8 cellular contexts compared by ENCODE assay signal in genomic region chr7:13262929-13263530, GRCh38.
DNase-seq lines count a peak whose midpoint lies in the region; ATAC-seq and TF ChIP-seq lines count a peak whose summit lies in the region.

No MANE protein-coding gene starts in this region.

- no peak overlapping the region for H3K27ac ChIP-seq in OCI-LY7 (ENCODE audit: low read depth, low read length, poor library complexity, severe bottlenecking)
- H3K27ac ChIP-seq in naive thymus-derived CD4-positive, alpha-beta T cell (ENCODE audit: low read depth, low read length): no peak overlapping the region

- no peaks in the 10 kb centered on the region for H3K9me2 ChIP-seq in OCI-LY7 (ENCODE audit: insufficient read depth, low read length)

- H3K79me2 ChIP-seq in OCI-LY7 (ENCODE audit: insufficient read depth, low read depth, low read length): no peaks in the 10 kb centered on the region

- no peaks in the 10 kb centered on the region for H3K36me3 ChIP-seq in OCI-LY7 (ENCODE audit: insufficient read depth, low read length)
- H3K36me3 ChIP-seq in naive thymus-derived CD4-positive, alpha-beta T cell (ENCODE audit: control insufficient read depth in 2 of 3, insufficient read depth in 3 of 3, low read length in 3 of 3): no peaks in the 10 kb centered on the region

- intact Hi-C loops in OCI-LY7 (cut with micrococcal nuclease; ENCODE audit: unreplicated experiment): loop anchor here (2.0 kb wide), 2 partner anchors 624 to 738 kb away; no protein-coding TSS in a partner anchor
- intact Hi-C loops in naive thymus-derived CD4-positive, alpha-beta T cell (cut with micrococcal nuclease): loop anchor here (1.0 to 2.0 kb wide), 7 partner anchors 576 to 874 kb away; partner anchors contain the start of gene ARL4A (in 2 of the 2)
- intact Hi-C loops in activated naive CD4-positive, alpha-beta T cell treated with anti-CD3 and anti-CD28 coated beads for 36 hours (cut with micrococcal nuclease): loop anchor here (1.0 kb wide), 3 partner anchors 576 to 738 kb away; partner anchors contain the start of gene ARL4A

- no peak overlapping the region for H3K4me2 ChIP-seq in OCI-LY7 (ENCODE audit: low read length)

- peaks cover 1% of the 10 kb centered on the region for H3K27me3 Mint-ChIP-seq in endothelial cell (ENCODE audit: unreplicated experiment)
- peaks cover 0 to 11% (median 5%) of the 10 kb centered on the region in 5 donors for H3K27me3 Mint-ChIP-seq in naive thymus-derived CD4-positive, alpha-beta T cell
- H3K27me3 Mint-ChIP-seq in activated naive CD4-positive, alpha-beta T cell treated with anti-CD3 and anti-CD28 coated beads for 36 hours (ENCODE audit: low read depth): peaks cover 2% of the 10 kb centered on the region

- H3K4me3 Mint-ChIP-seq in endothelial cell (ENCODE audit: unreplicated experiment): no peak overlapping the region
- H3K4me3 Mint-ChIP-seq in naive thymus-derived CD4-positive, alpha-beta T cell: no peak overlapping the region
- H3K4me3 Mint-ChIP-seq in activated naive CD4-positive, alpha-beta T cell treated with anti-CD3 and anti-CD28 coated beads for 36 hours: no peak overlapping the region

- H3K4me1 Mint-ChIP-seq in endothelial cell (ENCODE audit: unreplicated experiment): peaks cover 3% of the 10 kb centered on the region
- no peaks in the 10 kb centered on the region for H3K4me1 Mint-ChIP-seq in naive thymus-derived CD4-positive, alpha-beta T cell
- H3K4me1 Mint-ChIP-seq in activated naive CD4-positive, alpha-beta T cell treated with anti-CD3 and anti-CD28 coated beads for 36 hours (ENCODE audit: low read depth): no peaks in the 10 kb centered on the region

- DNase-seq in EL (peak; percentile 35), OCI-LY7 (ENCODE audit: low spot score) (peak; percentile 26), endothelial cell (ENCODE audit: low spot score) (no peak), nucleus accumbens (lab: John Stamatoyannopoulos, UW) (no peak)
- DNase-seq in naive thymus-derived CD4-positive, alpha-beta T cell: peak in 6 of 9 donors; percentile 4 to 42 (median 22)
- no peak for DNase-seq in activated naive CD4-positive, alpha-beta T cell treated with anti-CD3 and anti-CD28 coated beads for 36 hours

- no peaks in the 10 kb centered on the region for H3K36me3 Mint-ChIP-seq in endothelial cell (ENCODE audit: low read depth, unreplicated experiment)
- H3K36me3 Mint-ChIP-seq in naive thymus-derived CD4-positive, alpha-beta T cell: no peaks in the 10 kb centered on the region
- H3K36me3 Mint-ChIP-seq in activated naive CD4-positive, alpha-beta T cell treated with anti-CD3 and anti-CD28 coated beads for 36 hours (ENCODE audit: low read depth): no peaks in the 10 kb centered on the region

- no peaks in the 10 kb centered on the region for H4K20me1 ChIP-seq in OCI-LY7 (ENCODE audit: insufficient read depth, low read length)

- no peaks in the 10 kb centered on the region for H3K4me1 ChIP-seq in OCI-LY7 (ENCODE audit: insufficient read depth, low read length, poor library complexity, severe bottlenecking)
- H3K4me1 ChIP-seq in naive thymus-derived CD4-positive, alpha-beta T cell (ENCODE audit: control insufficient read depth in 2 of 2, insufficient read depth in 2 of 2, low read length in 2 of 2): no peaks in the 10 kb centered on the region

- no peak overlapping the region for H3K27ac Mint-ChIP-seq in endothelial cell (ENCODE audit: unreplicated experiment)
- H3K27ac Mint-ChIP-seq in naive thymus-derived CD4-positive, alpha-beta T cell: no peak overlapping the region
- no peak overlapping the region for H3K27ac Mint-ChIP-seq in activated naive CD4-positive, alpha-beta T cell treated with anti-CD3 and anti-CD28 coated beads for 36 hours

- POLR2A ChIA-PET in OCI-LY7 (lab: Charles Lee): no interaction called here
- POLR2A ChIA-PET in naive thymus-derived CD4-positive, alpha-beta T cell (lab: Charles Lee): no interaction called here

- H3K9me3 ChIP-seq in OCI-LY7 (ENCODE audit: low read length): no peaks in the 10 kb centered on the region
- H3K9me3 ChIP-seq in naive thymus-derived CD4-positive, alpha-beta T cell (ENCODE audit: control insufficient read depth in 2 of 3, low read length in 3 of 3): no peaks in the 10 kb centered on the region

- no peak overlapping the region for H2AFZ ChIP-seq in OCI-LY7 (ENCODE audit: low read length)

- ATAC-seq in HG03108 (IDR thresholded peaks at IDR 0.05; ENCODE audit: unreplicated experiment) (peak; percentile 49), HG03045 (IDR thresholded peaks at IDR 0.05; ENCODE audit: unreplicated experiment) (no peak)
- peak; percentile 52 for ATAC-seq in naive thymus-derived CD4-positive, alpha-beta T cell

- no peak overlapping the region for H3K4me3 ChIP-seq in OCI-LY7 (ENCODE audit: low read depth, low read length, poor library complexity, severe bottlenecking)
- no peak overlapping the region for H3K4me3 ChIP-seq in naive thymus-derived CD4-positive, alpha-beta T cell (ENCODE audit: low read length)

- CTCF ChIA-PET in OCI-LY7 (lab: Charles Lee; ENCODE audit: unreplicated experiment): no interaction called here
- CTCF ChIA-PET in naive thymus-derived CD4-positive, alpha-beta T cell (lab: Charles Lee): interaction anchor here (0.6 to 2.5 kb wide), 7 partner anchors 572 to 750 kb away, joined by 3 to 7 read pairs (median 4); no protein-coding TSS in a partner anchor
- CTCF ChIA-PET in activated naive CD4-positive, alpha-beta T cell treated with anti-CD3 and anti-CD28 coated beads for 36 hours (lab: Charles Lee): interaction anchor here (0.7 to 1.7 kb wide), 5 partner anchors 15 to 738 kb away, joined by 3 to 6 read pairs (median 5); no protein-coding TSS in a partner anchor

- H3K9me3 Mint-ChIP-seq in endothelial cell (ENCODE audit: unreplicated experiment): peaks cover 5% of the 10 kb centered on the region
- H3K9me3 Mint-ChIP-seq in naive thymus-derived CD4-positive, alpha-beta T cell: peaks cover 0 to 2% (median 0%) of the 10 kb centered on the region in 11 donors
- no peaks in the 10 kb centered on the region for H3K9me3 Mint-ChIP-seq in activated naive CD4-positive, alpha-beta T cell treated with anti-CD3 and anti-CD28 coated beads for 36 hours

- TF ChIP-seq CTCF in OCI-LY7 (conservative IDR thresholded peaks at IDR 0.05; ENCODE audit: low read length): peak; percentile 74
- peak; percentile 45 for TF ChIP-seq CTCF in endothelial cell (IDR thresholded peaks at IDR 0.05; ENCODE audit: unreplicated experiment)

- no TSS peak for BruUV-seq in OCI-LY7 (replicated peaks; lab: Mats Ljungman, UMichigan)

- no peaks in the 10 kb centered on the region for H3K27me3 ChIP-seq in naive thymus-derived CD4-positive, alpha-beta T cell (ENCODE audit: control insufficient read depth in 2 of 2, insufficient read depth in 2 of 2, low read length in 2 of 2)

Comparison
In these comparisons a context has a peak if more than half of its experiments do, and no peak if none do; other contexts are left out.
1. DNase-seq: peak in EL (single experiment), OCI-LY7 (single experiment) and naive thymus-derived CD4-positive, alpha-beta T cell (6 of 9); none in endothelial cell (single experiment), activated naive CD4-positive, alpha-beta T cell treated with anti-CD3 and anti-CD28 coated beads for 36 hours (single experiment) and nucleus accumbens (0 of 56).